ENCODE assay signal across 1 cellular context in genomic region chr11:82846037-82846383, GRCh38.
TF ChIP-seq lines count a peak whose summit lies in the region.

No MANE protein-coding gene starts in this region.

TF ChIP-seq in WTC11, 78 proteins besides CTCF, POLR2A, EP300 and RAD21:
- TF ChIP-seq AFF4 (CRISPR knock-in tag; IDR thresholded peaks at IDR 0.05; ENCODE audit: borderline replicate concordance) = no peak
- TF ChIP-seq ZSCAN18 (CRISPR knock-in tag; IDR thresholded peaks at IDR 0.05) = no peak
- TF ChIP-seq PRDM15 (CRISPR knock-in tag; IDR thresholded peaks at IDR 0.05) = no peak
- TF ChIP-seq RELA (CRISPR knock-in tag; IDR thresholded peaks at IDR 0.05; ENCODE audit: borderline replicate concordance) = no peak
- no peak for TF ChIP-seq ZNF121 (CRISPR knock-in tag; IDR thresholded peaks at IDR 0.05)
- TF ChIP-seq USF2 (CRISPR knock-in tag; IDR thresholded peaks at IDR 0.05) = no peak
- no peak for TF ChIP-seq HMGXB4 (CRISPR knock-in tag; IDR thresholded peaks at IDR 0.05)
- no peak for TF ChIP-seq IRF1 (CRISPR knock-in tag; IDR thresholded peaks at IDR 0.05)
- TF ChIP-seq ATF1 (CRISPR knock-in tag; IDR thresholded peaks at IDR 0.05) = no peak
- no peak for TF ChIP-seq CREB1 (CRISPR knock-in tag; IDR thresholded peaks at IDR 0.05)
- no peak for TF ChIP-seq TEAD1 (CRISPR knock-in tag; IDR thresholded peaks at IDR 0.05)
- TF ChIP-seq ZNF396 (CRISPR knock-in tag; IDR thresholded peaks at IDR 0.05; ENCODE audit: borderline replicate concordance) = no peak
- TF ChIP-seq ZBTB21 (CRISPR knock-in tag; IDR thresholded peaks at IDR 0.05; ENCODE audit: borderline replicate concordance) = no peak
- no peak for TF ChIP-seq GRHL2 (CRISPR knock-in tag; IDR thresholded peaks at IDR 0.05; ENCODE audit: insufficient replicate concordance, severe bottlenecking)
- no peak for TF ChIP-seq ELF4 (CRISPR knock-in tag; IDR thresholded peaks at IDR 0.05; ENCODE audit: low read depth)
- TF ChIP-seq FOXJ3 (CRISPR knock-in tag; IDR thresholded peaks at IDR 0.05; ENCODE audit: borderline replicate concordance) = no peak
- TF ChIP-seq TP53 (CRISPR knock-in tag; IDR thresholded peaks at IDR 0.05) = no peak
